In the genomic region with DNA sequence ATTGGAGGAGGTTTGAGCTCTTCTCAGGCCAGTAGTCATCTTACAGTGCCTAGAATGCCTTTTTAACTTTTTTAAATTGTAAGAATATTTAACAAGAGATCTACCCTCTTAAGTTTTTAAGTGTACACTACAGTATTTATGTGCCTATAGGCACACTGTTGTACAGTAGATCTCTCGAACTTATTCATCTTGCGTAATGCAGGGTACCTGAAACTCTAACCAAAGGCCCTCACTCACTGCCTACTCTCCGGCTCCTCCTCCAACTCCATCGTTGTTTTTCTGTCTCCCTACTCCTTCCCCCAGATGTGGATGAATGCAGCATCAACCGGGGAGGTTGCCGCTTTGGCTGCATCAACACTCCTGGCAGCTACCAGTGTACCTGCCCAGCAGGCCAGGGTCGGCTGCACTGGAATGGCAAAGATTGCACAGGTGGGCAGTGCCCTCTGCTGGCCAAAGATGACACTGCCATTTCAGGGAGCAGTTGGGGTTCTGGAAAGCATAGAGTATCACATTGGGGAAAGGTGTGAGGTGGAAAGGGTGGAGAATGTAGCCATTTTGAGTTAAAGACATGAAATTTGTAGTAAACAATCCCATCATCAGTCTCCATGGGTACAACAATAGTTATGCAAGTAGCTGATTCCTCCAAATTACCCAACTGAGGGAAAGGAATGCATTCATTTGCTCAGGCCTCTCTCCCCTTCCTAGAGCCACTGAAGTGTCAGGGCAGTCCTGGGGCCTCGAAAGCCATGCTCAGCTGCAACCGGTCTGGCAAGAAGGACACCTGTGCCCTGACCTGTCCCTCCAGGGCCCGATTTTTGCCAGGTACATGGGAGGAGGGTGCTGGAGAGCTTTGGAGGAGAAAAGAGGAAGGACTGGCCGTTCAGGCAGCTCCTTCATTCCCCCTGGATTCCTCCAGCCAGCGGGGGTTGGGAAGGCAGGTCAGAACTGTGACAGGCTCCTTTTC, we compare ENCODE assay signal across 8 cellular contexts. TPM values are rescaled to one million over a fixed set of nuclear protein-coding genes. Genes with fewer than 3 reads are reported as not detected.
DNase-seq lines count a peak whose midpoint lies in the region; ATAC-seq, FAIRE-seq and TF ChIP-seq lines count a peak whose summit lies in the region.

No MANE protein-coding gene starts in this region.

- peaks cover 48% of the 10 kb centered on the region for H3K27me3 Mint-ChIP-seq in WTC11 (ENCODE audit: low read depth)

- DNase-seq in ACHN, result peak; percentile 46
- peak; percentile 47 for DNase-seq in NCI-H2029 (lab: John Stamatoyannopoulos, UW)
- peak; percentile 95 for DNase-seq in WTC11 (ENCODE audit: low spot score)
- peak; percentile 67 to 88 for DNase-seq in breast epithelium (ENCODE audit: low spot score in 2 of 2)
- DNase-seq in kidney, result peak; percentile 86
- peak; percentile 71 for DNase-seq in stimulated activated CD4-positive, alpha-beta T cell treated with anti-CD3 and anti-CD28 coated beads, Interleukin-1b, Interleukin-23, amount 100 ng/mL, for 48 hours

- no peak overlapping the region for H3K27ac Mint-ChIP-seq in WTC11

- H3K4me3 ChIP-seq in breast epithelium, result no peak overlapping the region
- no peak overlapping the region for H3K4me3 ChIP-seq in kidney (ENCODE audit: low read length in 2 of 2)

- ATAC-seq in GM18517 (IDR thresholded peaks at IDR 0.05; ENCODE audit: unreplicated experiment) (peak; percentile 53), WTC11 (peak; percentile 70), HG03135 (IDR thresholded peaks at IDR 0.05; ENCODE audit: unreplicated experiment) (no peak)

- in situ Hi-C loops in ACHN (cut with HindIII; ENCODE audit: low pct_ligation_motif_present, low pct_unique_long_range_greater_than_20kb, low sequenced_read_pairs), result no loop called here

- H3K27ac ChIP-seq in breast epithelium (peak overlapping the region; percentile 56 to 66), kidney (ENCODE audit: low read depth in 2 of 2, low read length in 2 of 2) (no peak overlapping the region)

- TF ChIP-seq CTCF in WTC11 (IDR thresholded peaks at IDR 0.05) (peak; percentile 98), breast epithelium (IDR thresholded peaks at IDR 0.05) (peak; percentile 88 to 96 (median 95)), kidney (IDR thresholded peaks at IDR 0.05; ENCODE audit: borderline replicate concordance, extremely low read depth, insufficient read depth) (peak; percentile 97)

- no peaks in the 10 kb centered on the region for H3K9me3 Mint-ChIP-seq in WTC11

- H3K27me3 ChIP-seq in breast epithelium, result no peaks in the 10 kb centered on the region

- H3K4me1 Mint-ChIP-seq in WTC11, result peaks cover 52% of the 10 kb centered on the region

- intact Hi-C loops in breast epithelium (cut with DNase I; ENCODE audit: low total_unique reads) (no loop called here), kidney (cut with DNase I) (loop anchor here (10.0 kb wide), 1 partner anchor 96 kb away; a partner anchor contains a TSS)

- POLR2A ChIA-PET in WTC11 (lab: Charles Lee), result interaction anchor here (0.7 to 1.3 kb wide), 2 partner anchors 62 to 93 kb away, joined by 3 to 4 read pairs; no protein-coding TSS in a partner anchor

- TF ChIP-seq POLR2A in breast epithelium (IDR thresholded peaks at IDR 0.05), result no peak

- FAIRE-seq in kidney (lab: Jason Lieb, UNC), result no peak

- CTCF ChIA-PET in WTC11 (lab: Charles Lee), result interaction anchor here (0.5 to 8.0 kb wide), 54 partner anchors 8 to 695 kb away, joined by 3 to 107 read pairs (median 4); a partner anchor contains a TSS

- no peak overlapping the region for H3K9ac ChIP-seq in kidney (ENCODE audit: low read length in 2 of 2)

- H3K36me3 ChIP-seq in breast epithelium (no peaks in the 10 kb centered on the region), kidney (ENCODE audit: control insufficient read depth in 1 of 2, insufficient read depth in 2 of 2, low read length in 2 of 2) (peaks cover 6 to 16% of the 10 kb centered on the region in 2 donors)

- H3K4me1 ChIP-seq in breast epithelium (no peaks in the 10 kb centered on the region), kidney (ENCODE audit: control insufficient read depth in 1 of 2, insufficient read depth in 1 of 2, low read depth in 1 of 2, low read length in 2 of 2) (peaks cover 0 to 5% of the 10 kb centered on the region in 2 donors)

- H3K9me3 ChIP-seq in breast epithelium (no peaks in the 10 kb centered on the region), kidney (ENCODE audit: control insufficient read depth in 1 of 2, low read length in 2 of 2) (no peaks in the 10 kb centered on the region)

- no peak overlapping the region for H3K4me3 Mint-ChIP-seq in WTC11

- peaks cover 2% of the 10 kb centered on the region; the same call in 1 of the 2 replicates for H3K36me3 Mint-ChIP-seq in WTC11

TF ChIP-seq in WTC11, 78 proteins besides CTCF, POLR2A, EP300 and RAD21:
- no peak for TF ChIP-seq NFE2L1 (CRISPR knock-in tag; IDR thresholded peaks at IDR 0.05)
- TF ChIP-seq, protein P1, sequence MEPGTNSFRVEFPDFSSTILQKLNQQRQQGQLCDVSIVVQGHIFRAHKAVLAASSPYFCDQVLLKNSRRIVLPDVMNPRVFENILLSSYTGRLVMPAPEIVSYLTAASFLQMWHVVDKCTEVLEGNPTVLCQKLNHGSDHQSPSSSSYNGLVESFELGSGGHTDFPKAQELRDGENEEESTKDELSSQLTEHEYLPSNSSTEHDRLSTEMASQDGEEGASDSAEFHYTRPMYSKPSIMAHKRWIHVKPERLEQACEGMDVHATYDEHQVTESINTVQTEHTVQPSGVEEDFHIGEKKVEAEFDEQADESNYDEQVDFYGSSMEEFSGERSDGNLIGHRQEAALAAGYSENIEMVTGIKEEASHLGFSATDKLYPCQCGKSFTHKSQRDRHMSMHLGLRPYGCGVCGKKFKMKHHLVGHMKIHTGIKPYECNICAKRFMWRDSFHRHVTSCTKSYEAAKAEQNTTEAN (CRISPR knock-in tag; IDR thresholded peaks at IDR 0.05), result no peak
- TF ChIP-seq TEAD1 (CRISPR knock-in tag; IDR thresholded peaks at IDR 0.05), result peak; percentile 13; the same call in 1 of the 2 replicates
- TF ChIP-seq CREB1 (CRISPR knock-in tag; IDR thresholded peaks at IDR 0.05), result no peak
- peak; percentile 20; the same call in 1 of the 2 replicates for TF ChIP-seq FOXK1 (CRISPR knock-in tag; IDR thresholded peaks at IDR 0.05)
- TF ChIP-seq, protein P2, sequence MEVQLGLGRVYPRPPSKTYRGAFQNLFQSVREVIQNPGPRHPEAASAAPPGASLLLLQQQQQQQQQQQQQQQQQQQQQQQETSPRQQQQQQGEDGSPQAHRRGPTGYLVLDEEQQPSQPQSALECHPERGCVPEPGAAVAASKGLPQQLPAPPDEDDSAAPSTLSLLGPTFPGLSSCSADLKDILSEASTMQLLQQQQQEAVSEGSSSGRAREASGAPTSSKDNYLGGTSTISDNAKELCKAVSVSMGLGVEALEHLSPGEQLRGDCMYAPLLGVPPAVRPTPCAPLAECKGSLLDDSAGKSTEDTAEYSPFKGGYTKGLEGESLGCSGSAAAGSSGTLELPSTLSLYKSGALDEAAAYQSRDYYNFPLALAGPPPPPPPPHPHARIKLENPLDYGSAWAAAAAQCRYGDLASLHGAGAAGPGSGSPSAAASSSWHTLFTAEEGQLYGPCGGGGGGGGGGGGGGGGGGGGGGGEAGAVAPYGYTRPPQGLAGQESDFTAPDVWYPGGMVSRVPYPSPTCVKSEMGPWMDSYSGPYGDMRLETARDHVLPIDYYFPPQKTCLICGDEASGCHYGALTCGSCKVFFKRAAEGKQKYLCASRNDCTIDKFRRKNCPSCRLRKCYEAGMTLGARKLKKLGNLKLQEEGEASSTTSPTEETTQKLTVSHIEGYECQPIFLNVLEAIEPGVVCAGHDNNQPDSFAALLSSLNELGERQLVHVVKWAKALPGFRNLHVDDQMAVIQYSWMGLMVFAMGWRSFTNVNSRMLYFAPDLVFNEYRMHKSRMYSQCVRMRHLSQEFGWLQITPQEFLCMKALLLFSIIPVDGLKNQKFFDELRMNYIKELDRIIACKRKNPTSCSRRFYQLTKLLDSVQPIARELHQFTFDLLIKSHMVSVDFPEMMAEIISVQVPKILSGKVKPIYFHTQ (CRISPR knock-in tag; IDR thresholded peaks at IDR 0.05), result no peak
- TF ChIP-seq, protein P3, sequence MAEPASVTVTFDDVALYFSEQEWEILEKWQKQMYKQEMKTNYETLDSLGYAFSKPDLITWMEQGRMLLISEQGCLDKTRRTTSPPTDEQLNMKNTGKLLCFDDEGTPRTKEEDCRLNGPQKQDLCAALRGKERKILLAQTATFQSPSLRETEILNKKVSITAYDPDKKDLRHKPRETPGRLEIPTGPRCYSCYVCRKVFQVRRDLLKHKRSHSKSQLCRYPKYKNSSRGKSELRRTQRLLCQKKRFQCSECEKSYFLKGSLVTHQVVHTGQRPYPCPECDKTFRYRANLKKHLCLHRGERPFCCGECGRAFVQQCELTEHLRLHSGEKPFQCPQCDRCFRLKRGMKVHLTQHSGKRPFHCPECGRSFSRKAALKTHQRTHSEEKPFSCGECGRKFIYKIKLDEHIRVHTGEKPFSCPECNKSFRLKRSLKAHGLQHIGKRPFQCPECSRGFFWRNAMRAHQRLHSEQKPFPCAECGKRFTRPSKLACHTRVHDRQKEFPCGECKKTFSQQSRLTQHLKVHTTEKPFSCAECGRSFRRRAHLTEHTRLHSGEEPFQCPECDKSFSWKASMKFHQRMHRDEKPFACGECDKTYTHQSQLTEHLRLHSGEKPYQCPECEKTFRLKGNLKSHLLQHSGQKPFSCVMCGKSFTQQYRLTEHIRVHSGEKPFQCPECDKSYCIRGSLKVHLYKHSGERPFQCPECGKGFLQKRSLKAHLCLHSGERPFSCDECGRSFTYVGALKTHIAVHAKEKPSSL (CRISPR knock-in tag; conservative IDR thresholded peaks at IDR 0.05), result no peak
- TF ChIP-seq, protein P4, sequence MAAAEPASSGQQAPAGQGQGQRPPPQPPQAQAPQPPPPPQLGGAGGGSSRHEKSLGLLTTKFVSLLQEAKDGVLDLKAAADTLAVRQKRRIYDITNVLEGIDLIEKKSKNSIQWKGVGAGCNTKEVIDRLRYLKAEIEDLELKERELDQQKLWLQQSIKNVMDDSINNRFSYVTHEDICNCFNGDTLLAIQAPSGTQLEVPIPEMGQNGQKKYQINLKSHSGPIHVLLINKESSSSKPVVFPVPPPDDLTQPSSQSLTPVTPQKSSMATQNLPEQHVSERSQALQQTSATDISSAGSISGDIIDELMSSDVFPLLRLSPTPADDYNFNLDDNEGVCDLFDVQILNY (CRISPR knock-in tag; IDR thresholded peaks at IDR 0.05), result no peak
TF ChIP-seq in WTC11: peak in this region for 2.

RNA-seq across cellular contexts. Expression of a gene that starts 18.4 kb away (rescaled TPM):
- 21.4 to 25.8 TPM (median 23.7 TPM) in 3 replicates for total RNA-seq in WTC11 (2021)
- 10 to 100 TPM; 32.3 to 53.0 (median 46.9) TPM for total RNA-seq in breast epithelium
- 49.2 TPM for total RNA-seq in kidney
- 29.1 TPM for polyA plus RNA-seq in kidney (ENCODE audit: insufficient read depth, low read depth, low replicate concordance)

RNA-seq across cellular contexts. Expression of a gene that starts 27.4 kb away (rescaled TPM):
- 1.6 to 2.1 TPM (median 1.8 TPM) in 3 replicates for total RNA-seq in WTC11 (2021)
- total RNA-seq in breast epithelium, result under 1 TPM; under 0.01 to 0.33 (median under 0.01) TPM
- 4.5 TPM for total RNA-seq in kidney
- 2.5 TPM for polyA plus RNA-seq in kidney (ENCODE audit: insufficient read depth, low read depth, low replicate concordance)

RNA-seq across cellular contexts. Expression of a gene that starts 56.5 kb away (rescaled TPM):
- total RNA-seq in WTC11 (2021) (11.3 to 12.8 TPM (median 11.4 TPM) in 3 replicates), breast epithelium (10 to 100 TPM in 2 of 3 donors, 1 to 10 TPM in 1; 4.8 to 14.2 (median 14.1) TPM), kidney (16.3 TPM)
- polyA plus RNA-seq in kidney (ENCODE audit: insufficient read depth, low read depth, low replicate concordance), result 2.7 TPM

Comparison
In these comparisons a context has a peak if more than half of its experiments do, and no peak if none do; other contexts are left out.
1. H3K27ac ChIP-seq: peak in breast epithelium (2 of 2); none in kidney (0 of 2).
2. Peak in every context shown above with its lines, with median percentiles within 50 percentile points of each other: DNase-seq and CTCF ChIP-seq.